ENCODE assay signal across 8 cellular contexts in the genomic region with DNA sequence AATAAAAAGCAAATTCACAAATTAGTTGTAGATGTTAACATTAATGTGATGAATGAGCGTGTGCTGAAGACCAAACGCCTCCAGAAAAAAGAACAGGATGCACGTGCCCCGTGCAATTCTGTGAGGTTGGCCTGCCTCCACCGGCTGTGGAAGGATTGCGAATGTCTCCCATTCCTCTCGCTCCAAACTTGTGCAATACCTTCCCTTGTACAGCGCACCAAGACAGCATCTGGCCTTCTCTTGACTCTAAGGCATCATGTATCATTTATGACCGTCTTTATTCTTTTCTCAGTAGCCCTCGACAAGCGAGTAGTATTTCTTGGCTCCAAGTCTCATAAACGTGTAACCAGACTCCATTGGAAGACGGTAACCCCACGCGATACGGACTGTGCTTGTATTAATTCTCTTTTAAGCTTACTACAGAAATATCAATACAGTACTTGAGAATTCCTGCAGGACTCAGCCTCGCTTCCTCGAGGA. TPM values are rescaled to one million over a fixed set of nuclear protein-coding genes. Genes with fewer than 3 reads are reported as not detected.
DNase-seq lines count a peak whose midpoint lies in the region; ATAC-seq lines count a peak whose summit lies in the region.

No MANE protein-coding gene starts in this region.

- peak; percentile 20 for DNase-seq in T-helper 2 cell treated with Interferon-gamma antibody and Interleukin-4, amounts not matched to agents 5 μg/mL and 100 μg/mL, for 36 hours (ENCODE audit: low spot score)
- DNase-seq in T-helper 2 cell: no peak
- peak; percentile 52 for DNase-seq in NCI-H446 treated with DMSO at 0.1 percent for 48 hours (lab: John Stamatoyannopoulos, UW)
- peak; percentile 29 for DNase-seq in brain pericyte (ENCODE audit: low read depth, low spot score)
- peak; percentile 70 for DNase-seq in left lobe of liver (ENCODE audit: low spot score)
- no peak for DNase-seq in inferior parietal cortex (ENCODE audit: extremely low spot score)

- no peaks in the 10 kb centered on the region for H3K27me3 ChIP-seq in subcutaneous abdominal adipose tissue (ENCODE audit: control insufficient read depth in 5 of 5, insufficient read depth in 4 of 5, low read length in 5 of 5)

- no peaks in the 10 kb centered on the region for H3K27me3 Mint-ChIP-seq in T-helper 2 cell treated with Interferon-gamma antibody and Interleukin-4, amounts not matched to agents 5 μg/mL and 100 μg/mL, for 36 hours (ENCODE audit: low read depth)

- peak overlapping the region; percentile 91 for H3K4me3 Mint-ChIP-seq in T-helper 2 cell treated with Interferon-gamma antibody and Interleukin-4, amounts not matched to agents 5 μg/mL and 100 μg/mL, for 36 hours

- ATAC-seq in left lobe of liver (peak; percentile 23), GM18858 (IDR thresholded peaks at IDR 0.05; ENCODE audit: unreplicated experiment) (no peak)

- peak overlapping the region; percentile 6 to 76 (median 62) for H3K9ac ChIP-seq in subcutaneous abdominal adipose tissue (ENCODE audit: low read length in 5 of 5)

- H3K36me3 Mint-ChIP-seq in T-helper 2 cell treated with Interferon-gamma antibody and Interleukin-4, amounts not matched to agents 5 μg/mL and 100 μg/mL, for 36 hours (ENCODE audit: low read depth): peaks cover 14% of the 10 kb centered on the region

- peak overlapping the region; percentile 95 for H3K27ac ChIP-seq in subcutaneous abdominal adipose tissue (ENCODE audit: low read depth, low read length)

- peaks cover 9 to 66% (median 59%) of the 10 kb centered on the region in 5 donors for H3K4me1 ChIP-seq in subcutaneous abdominal adipose tissue (ENCODE audit: control insufficient read depth in 5 of 5, insufficient read depth in 5 of 5, low read length in 5 of 5)

- H3K36me3 ChIP-seq in subcutaneous abdominal adipose tissue (ENCODE audit: control insufficient read depth in 5 of 5, insufficient read depth in 5 of 5, low read length in 5 of 5): peaks cover 0 to 18% (median 16%) of the 10 kb centered on the region in 5 donors

- H3K4me3 ChIP-seq in subcutaneous abdominal adipose tissue (ENCODE audit: low read depth in 1 of 5, low read length in 5 of 5): peak overlapping the region; percentile 54 to 81 (median 66)

- H3K9me3 ChIP-seq in subcutaneous abdominal adipose tissue (ENCODE audit: control insufficient read depth in 5 of 5, low read length in 5 of 5): no peaks in the 10 kb centered on the region

- no peaks in the 10 kb centered on the region for H3K9me3 Mint-ChIP-seq in T-helper 2 cell treated with Interferon-gamma antibody and Interleukin-4, amounts not matched to agents 5 μg/mL and 100 μg/mL, for 36 hours

- H3K27ac Mint-ChIP-seq in T-helper 2 cell treated with Interferon-gamma antibody and Interleukin-4, amounts not matched to agents 5 μg/mL and 100 μg/mL, for 36 hours: peak overlapping the region; percentile 96

- peaks cover 28% of the 10 kb centered on the region for H3K4me1 Mint-ChIP-seq in T-helper 2 cell treated with Interferon-gamma antibody and Interleukin-4, amounts not matched to agents 5 μg/mL and 100 μg/mL, for 36 hours (ENCODE audit: low read depth)

RNA-seq across cellular contexts. Expression of a gene that starts 1.5 kb away (rescaled TPM):
- 15.6 TPM for total RNA-seq in left lobe of liver

RNA-seq across cellular contexts. Expression of a gene that starts 14.7 kb away (rescaled TPM):
- 0.93 TPM for total RNA-seq in left lobe of liver

RNA-seq across cellular contexts. Expression of a gene that starts 47.2 kb away (rescaled TPM):
- 0.23 TPM for total RNA-seq in left lobe of liver

RNA-seq across cellular contexts. Expression of a gene that starts 54.3 kb away (rescaled TPM):
- total RNA-seq in left lobe of liver: 13,056 TPM

RNA-seq across cellular contexts. Expression of a gene that starts 54.5 kb away (rescaled TPM):
- 12.6 TPM for total RNA-seq in left lobe of liver

Comparison
In these comparisons a context has a peak if more than half of its experiments do, and no peak if none do; other contexts are left out.
1. DNase-seq: peak in T-helper 2 cell treated with Interferon-gamma antibody and Interleukin-4, amounts not matched to agents 5 μg/mL and 100 μg/mL, for 36 hours (single experiment), NCI-H446 treated with DMSO at 0.1 percent for 48 hours (single experiment), brain pericyte (single experiment) and left lobe of liver (single experiment); none in T-helper 2 cell (0 of 5) and inferior parietal cortex (single experiment).